Comparison of ENCODE assay signal across 10 cellular contexts in genomic region chr20:43983359-43983758, GRCh38.
DNase-seq lines count a peak whose midpoint lies in the region; ATAC-seq, FAIRE-seq and TF ChIP-seq lines count a peak whose summit lies in the region.
"Had no signal": no experiment of that assay in that cellular context is flagged by ENCODE, and none has a peak within 500 bp of the region (broad histone marks: within the 10 kb centered on the region; RNA-seq: fewer than 3 reads in every experiment).

No MANE protein-coding gene starts in this region.

- H3K9me3 ChIP-seq in OCI-LY1 (ENCODE audit: low read length), result no peaks in the 10 kb centered on the region
- no peaks in the 10 kb centered on the region for H3K9me3 ChIP-seq in K562 (replicated peaks; ENCODE audit: control insufficient read depth, insufficient read depth, low read depth, low read length)
- no peaks in the 10 kb centered on the region for H3K9me3 ChIP-seq in small intestine (ENCODE audit: control insufficient read depth, low read depth)
- H3K9me3 ChIP-seq: upper lobe of left lung had no signal

- DNase-seq in GM12865 (ENCODE audit: low read depth) (peak; percentile 53), K562 (ENCODE audit: extremely low read depth in 1 of 4, low spot score in 3 of 4) (peak; percentile 55 to 68 (median 65)), small intestine (peak; percentile 66), NCI-H2196 treated with DMSO at 0.1 percent for 48 hours (lab: John Stamatoyannopoulos, UW; ENCODE audit: unreplicated experiment) (no peak), middle frontal gyrus (ENCODE audit: extremely low spot score, low spot score) (no peak)
- DNase-seq: upper lobe of left lung had no signal

- no peaks in the 10 kb centered on the region for H3F3A ChIP-seq in OCI-LY1 (ENCODE audit: insufficient read depth, low read length)

- in situ Hi-C loops in K562 (cut with MboI), result no loop called here

- POLR2A ChIA-PET in K562 (lab: Yijun Ruan, JAX), result interaction anchor here (0.6 to 1.4 kb wide), 3 partner anchors 12 to 1700 kb away, joined by 3 read pairs; no protein-coding TSS in a partner anchor

- H3K27me3 ChIP-seq in OCI-LY1 (ENCODE audit: insufficient read depth, low read length), result no peaks in the 10 kb centered on the region
- no peaks in the 10 kb centered on the region; a peak in 2 of 5 replicates for H3K27me3 ChIP-seq in K562 (ENCODE audit: control insufficient read depth in 2 of 2, insufficient read depth in 2 of 2, low read length in 2 of 2)
- no peaks in the 10 kb centered on the region for H3K27me3 ChIP-seq in small intestine (ENCODE audit: control insufficient read depth in 2 of 2, insufficient read depth in 2 of 2, low read length in 2 of 2)
- H3K27me3 ChIP-seq: upper lobe of left lung had no signal

- no peaks in the 10 kb centered on the region for H3K9me2 ChIP-seq in OCI-LY1 (ENCODE audit: low read depth, low read length)

- no peak for TF ChIP-seq EP300 in K562 (IDR thresholded peaks at IDR 0.05; ENCODE audit: low read length)

- H3K36me3 ChIP-seq in OCI-LY1 (ENCODE audit: insufficient read depth, low read length), result no peaks in the 10 kb centered on the region
- H3K36me3 ChIP-seq in K562 (ENCODE audit: control insufficient read depth, insufficient read depth, low read length), result no peaks in the 10 kb centered on the region
- H3K36me3 ChIP-seq in small intestine (ENCODE audit: control insufficient read depth in 2 of 2, insufficient read depth in 2 of 2, low read length in 2 of 2), result no peaks in the 10 kb centered on the region
- H3K36me3 ChIP-seq: upper lobe of left lung had no signal

- CTCF ChIA-PET in K562 (lab: Yijun Ruan, JAX; ENCODE audit: low intra/inter-chr PET ratio), result interaction anchor here (2.3 kb wide), 1 partner anchor 98 kb away, joined by 11 read pairs; no protein-coding TSS in a partner anchor

- peak; percentile 44 for TF ChIP-seq CTCF in GM12865 (IDR thresholded peaks at IDR 0.05; ENCODE audit: insufficient read depth, low read depth, low read length, missing control alignments)
- peak; percentile 69 for TF ChIP-seq CTCF in OCI-LY1 (IDR thresholded peaks at IDR 0.05; ENCODE audit: low read length)
- peak; percentile 64 to 81 (median 70) for TF ChIP-seq CTCF in K562 (IDR thresholded peaks at IDR 0.05 in 2 of 3, conservative IDR thresholded peaks at IDR 0.05 in 1 of 3; ENCODE audit: insufficient read depth in 2 of 3, low read depth in 1 of 3, low read length in 3 of 3)

- no peak for TF ChIP-seq POLR2A in K562 (conservative IDR thresholded peaks at IDR 0.05)

- WGBS in K562 (ENCODE audit: insufficient coverage, low coverage, missing lambda C conversion rate), result 4% methylated on average over 5 of the region's 5 CpGs
- WGBS in small intestine, 3 donors, result 64 to 93% (median 83%) methylated on average over 5 of the region's 5 CpGs

- BruUV-seq in K562 (replicated peaks; lab: Mats Ljungman, UMichigan), result no TSS peak

- peak; percentile 86 for ATAC-seq in K562
- no peak for ATAC-seq in GM18520 (IDR thresholded peaks at IDR 0.05; ENCODE audit: unreplicated experiment)
- no peak for ATAC-seq in HG02588 (IDR thresholded peaks at IDR 0.05; ENCODE audit: unreplicated experiment)

- intact Hi-C loops in K562 (cut with micrococcal nuclease), result loop anchor here (1.0 kb wide), 1 partner anchor 97 kb away; no protein-coding TSS in a partner anchor

- H3K4me1 ChIP-seq in OCI-LY1 (ENCODE audit: insufficient read depth, low read length, severe bottlenecking) (peaks cover 18% of the 10 kb centered on the region), K562 (replicated peaks in 1 of 2; ENCODE audit: control insufficient read depth in 2 of 2, insufficient read depth in 2 of 2, low read length in 2 of 2) (no peaks in the 10 kb centered on the region), small intestine (ENCODE audit: control insufficient read depth in 2 of 2, insufficient read depth in 1 of 2, low read depth in 1 of 2, low read length in 1 of 2) (peaks cover 7 to 8% of the 10 kb centered on the region in 2 donors)

- H3K4me2 ChIP-seq in OCI-LY1 (ENCODE audit: low read length), result no peak overlapping the region
- H3K4me2 ChIP-seq in K562 (ENCODE audit: insufficient read depth, low read length), result no peak overlapping the region

- FAIRE-seq in K562 (lab: Jason Lieb, UNC), result peak; percentile 82
- no peak for FAIRE-seq in small intestine (lab: Jason Lieb, UNC)
- FAIRE-seq: GM19239 had no signal

- H3K27ac ChIP-seq in OCI-LY1 (ENCODE audit: low read depth, low read length, poor library complexity, severe bottlenecking) (no peak overlapping the region), K562 (ENCODE audit: extremely low read depth, low read depth, low read length) (no peak overlapping the region), small intestine (ENCODE audit: low read depth in 1 of 2, low read length in 1 of 2) (no peak overlapping the region)

- H4K20me1 ChIP-seq in OCI-LY1 (ENCODE audit: insufficient read depth, low read length) (no peaks in the 10 kb centered on the region), K562 (replicated peaks; ENCODE audit: control insufficient read depth, insufficient read depth, low read length) (0 out of 2 replicates have a peak, but pooled peaks cover 7% of the 10 kb centered on the region)

- H2AFZ ChIP-seq in OCI-LY1 (ENCODE audit: low read length), result no peak overlapping the region
- no peak overlapping the region for H2AFZ ChIP-seq in K562 (ENCODE audit: low read depth, low read length)

- no peak overlapping the region for H3K9ac ChIP-seq in OCI-LY1 (ENCODE audit: low read length)
- H3K9ac ChIP-seq in K562 (ENCODE audit: insufficient read depth in 1 of 2, low read depth in 2 of 2, low read length in 2 of 2), result no peak overlapping the region

- no peaks in the 10 kb centered on the region for H3K79me2 ChIP-seq in OCI-LY1 (ENCODE audit: insufficient read depth, low read length)
- no peaks in the 10 kb centered on the region for H3K79me2 ChIP-seq in K562 (ENCODE audit: control insufficient read depth, insufficient read depth, low read length)

- peak; percentile 31 to 69; a peak in 3 of 4 replicates for TF ChIP-seq RAD21 in K562 (CRISPR knock-in tag; conservative IDR thresholded peaks at IDR 0.05 in 1 of 2, IDR thresholded peaks at IDR 0.05 in 1 of 2)

- H3K4me3 ChIP-seq in GM12865 (ENCODE audit: low read depth, low read length), result no peak overlapping the region
- H3K4me3 ChIP-seq in OCI-LY1 (ENCODE audit: low read depth, low read length, poor library complexity, severe bottlenecking), result no peak overlapping the region
- H3K4me3 ChIP-seq in K562, result no peak overlapping the region
- H3K4me3 ChIP-seq in small intestine (ENCODE audit: low read depth in 1 of 2, low read length in 2 of 2), result no peak overlapping the region
- H3K4me3 ChIP-seq: upper lobe of left lung had no signal

- H3K9me1 ChIP-seq in K562 (ENCODE audit: control insufficient read depth, insufficient read depth, low read length), result no peaks in the 10 kb centered on the region

TF ChIP-seq in K562, 482 proteins besides CTCF, POLR2A, EP300 and RAD21 (continues in another document):
- no peak for TF ChIP-seq KDM2B (CRISPR knock-in tag; IDR thresholded peaks at IDR 0.05)
- TF ChIP-seq CREBBP (IDR thresholded peaks at IDR 0.05; ENCODE audit: low read depth, low read length), result no peak
- TF ChIP-seq SRSF3 (IDR thresholded peaks at IDR 0.05; ENCODE audit: insufficient read depth, low read length), result no peak
- no peak for TF ChIP-seq SMARCA4 (IDR thresholded peaks at IDR 0.05)
- TF ChIP-seq ZNF121 (CRISPR knock-in tag; conservative IDR thresholded peaks at IDR 0.05), result no peak
- TF ChIP-seq, protein P1, sequence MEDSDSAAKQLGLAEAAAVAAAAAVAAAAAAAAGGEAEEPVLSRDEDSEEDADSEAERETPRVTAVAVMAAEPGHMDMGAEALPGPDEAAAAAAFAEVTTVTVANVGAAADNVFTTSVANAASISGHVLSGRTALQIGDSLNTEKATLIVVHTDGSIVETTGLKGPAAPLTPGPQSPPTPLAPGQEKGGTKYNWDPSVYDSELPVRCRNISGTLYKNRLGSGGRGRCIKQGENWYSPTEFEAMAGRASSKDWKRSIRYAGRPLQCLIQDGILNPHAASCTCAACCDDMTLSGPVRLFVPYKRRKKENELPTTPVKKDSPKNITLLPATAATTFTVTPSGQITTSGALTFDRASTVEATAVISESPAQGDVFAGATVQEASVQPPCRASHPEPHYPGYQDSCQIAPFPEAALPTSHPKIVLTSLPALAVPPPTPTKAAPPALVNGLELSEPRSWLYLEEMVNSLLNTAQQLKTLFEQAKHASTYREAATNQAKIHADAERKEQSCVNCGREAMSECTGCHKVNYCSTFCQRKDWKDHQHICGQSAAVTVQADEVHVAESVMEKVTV (CRISPR knock-in tag; IDR thresholded peaks at IDR 0.05), result 0 out of 2 replicates have a peak, but pooled peaks have one; percentile 14
- no peak for TF ChIP-seq NCOA4 (IDR thresholded peaks at IDR 0.05; ENCODE audit: partially characterized antibody)
- TF ChIP-seq, protein P2, sequence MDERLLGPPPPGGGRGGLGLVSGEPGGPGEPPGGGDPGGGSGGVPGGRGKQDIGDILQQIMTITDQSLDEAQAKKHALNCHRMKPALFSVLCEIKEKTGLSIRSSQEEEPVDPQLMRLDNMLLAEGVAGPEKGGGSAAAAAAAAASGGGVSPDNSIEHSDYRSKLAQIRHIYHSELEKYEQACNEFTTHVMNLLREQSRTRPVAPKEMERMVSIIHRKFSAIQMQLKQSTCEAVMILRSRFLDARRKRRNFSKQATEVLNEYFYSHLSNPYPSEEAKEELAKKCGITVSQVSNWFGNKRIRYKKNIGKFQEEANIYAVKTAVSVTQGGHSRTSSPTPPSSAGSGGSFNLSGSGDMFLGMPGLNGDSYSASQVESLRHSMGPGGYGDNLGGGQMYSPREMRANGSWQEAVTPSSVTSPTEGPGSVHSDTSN (CRISPR knock-in tag; IDR thresholded peaks at IDR 0.05; ENCODE audit: low read depth), result no peak
- TF ChIP-seq, protein P2 (tag; conservative IDR thresholded peaks at IDR 0.05; ENCODE audit: low read depth), result no peak
- TF ChIP-seq HDGF (IDR thresholded peaks at IDR 0.05), result no peak

Comparison
In these comparisons a context has a peak if more than half of its experiments do, and no peak if none do; other contexts are left out.
1. DNase-seq: peak in GM12865 (single experiment), K562 (4 of 4) and small intestine (single experiment); none in NCI-H2196 treated with DMSO at 0.1 percent for 48 hours (single experiment) and middle frontal gyrus (single experiment).
2. Peak in every context shown above with its lines, with median percentiles within 50 percentile points of each other: CTCF ChIP-seq.